ENCODE assay signal across 17 cellular contexts in genomic region chr1:228096416-228097332, GRCh38. TPM values are rescaled to one million over a fixed set of nuclear protein-coding genes. Genes with fewer than 3 reads are reported as not detected.
A peak's percentile ranks its signal among the peaks of the same experiment; 100 is the strongest.
DNase-seq lines count a peak whose midpoint lies in the region; ATAC-seq and TF ChIP-seq lines count a peak whose summit lies in the region.
"Had no signal": no experiment of that assay in that cellular context is flagged by ENCODE, and none has a peak within 500 bp of the region (broad histone marks: within the 10 kb centered on the region; RNA-seq: fewer than 3 reads in every experiment).

No MANE protein-coding gene starts in this region.

- H3K4me1 Mint-ChIP-seq in activated CD8-positive, alpha-beta T cell treated with anti-CD3 and anti-CD28 coated beads for 36 hours (ENCODE audit: low read depth), result peaks cover 25% of the 10 kb centered on the region
- H3K4me1 Mint-ChIP-seq in activated CD8-positive, alpha-beta T cell treated with anti-CD3 and anti-CD28 coated beads, Interleukin-2, amount 10 ng/mL, durations not matched to agents 7 days and 5 days (ENCODE audit: low read depth), result peaks cover 19% of the 10 kb centered on the region

- intact Hi-C loops in activated CD8-positive, alpha-beta T cell treated with anti-CD3 and anti-CD28 coated beads for 36 hours (cut with micrococcal nuclease), result no loop called here
- intact Hi-C loops in sciatic nerve (cut with DNase I), result no loop called here

- no peaks in the 10 kb centered on the region for H3K27me3 Mint-ChIP-seq in activated CD8-positive, alpha-beta T cell treated with anti-CD3 and anti-CD28 coated beads for 36 hours
- no peaks in the 10 kb centered on the region for H3K27me3 Mint-ChIP-seq in activated CD8-positive, alpha-beta T cell treated with anti-CD3 and anti-CD28 coated beads, Interleukin-2, amount 10 ng/mL, durations not matched to agents 7 days and 5 days (ENCODE audit: low read depth)
- H3K27me3 Mint-ChIP-seq: memory B cell, T-cell had no signal

- in situ Hi-C loops in GM13977 (cut with MboI; ENCODE audit: low pct_unique_long_range_greater_than_20kb, low sequenced_read_pairs, unreplicated experiment), result no loop called here

- CTCF ChIA-PET in activated CD8-positive, alpha-beta T cell treated with anti-CD3 and anti-CD28 coated beads for 36 hours (lab: Charles Lee), result no interaction called here
- CTCF ChIA-PET in activated CD8-positive, alpha-beta T cell treated with anti-CD3 and anti-CD28 coated beads, Interleukin-2, amount 10 ng/mL, durations not matched to agents 7 days and 5 days (lab: Charles Lee), result no interaction called here

- no peak for TF ChIP-seq CTCF in activated CD8-positive, alpha-beta T cell treated with anti-CD3 and anti-CD28 coated beads for 36 hours (IDR thresholded peaks at IDR 0.05)
- TF ChIP-seq CTCF in GM13977 (IDR thresholded peaks at IDR 0.05; ENCODE audit: extremely low read depth, insufficient read depth, missing control alignments) (no peak), coronary artery (IDR thresholded peaks at IDR 0.05) (no peak)

- no peak overlapping the region for H3K4me3 ChIP-seq in coronary artery
- H3K4me3 ChIP-seq: right lobe of liver, thyroid gland had no signal

- H3K36me3 Mint-ChIP-seq in activated CD8-positive, alpha-beta T cell treated with anti-CD3 and anti-CD28 coated beads for 36 hours (ENCODE audit: low read depth), result peaks cover 69% of the 10 kb centered on the region
- H3K36me3 Mint-ChIP-seq in activated CD8-positive, alpha-beta T cell treated with anti-CD3 and anti-CD28 coated beads, Interleukin-2, amount 10 ng/mL, durations not matched to agents 7 days and 5 days (ENCODE audit: low read depth), result peaks cover 86% of the 10 kb centered on the region

- peaks cover 14% of the 10 kb centered on the region for H3K9me3 Mint-ChIP-seq in activated CD8-positive, alpha-beta T cell treated with anti-CD3 and anti-CD28 coated beads for 36 hours
- peaks cover 21% of the 10 kb centered on the region for H3K9me3 Mint-ChIP-seq in activated CD8-positive, alpha-beta T cell treated with anti-CD3 and anti-CD28 coated beads, Interleukin-2, amount 10 ng/mL, durations not matched to agents 7 days and 5 days (ENCODE audit: insufficient read depth)

- H3K4me3 Mint-ChIP-seq in activated CD8-positive, alpha-beta T cell treated with anti-CD3 and anti-CD28 coated beads for 36 hours, result no peak overlapping the region
- H3K4me3 Mint-ChIP-seq in activated CD8-positive, alpha-beta T cell treated with anti-CD3 and anti-CD28 coated beads, Interleukin-2, amount 10 ng/mL, durations not matched to agents 7 days and 5 days, result no peak overlapping the region
- H3K4me3 Mint-ChIP-seq: activated T-cell treated with anti-CD3 and anti-CD28 coated beads, Interleukin-2, amount 50 U/mL, for 72 hours; memory B cell had no signal

- no peak overlapping the region for H3K27ac Mint-ChIP-seq in activated CD8-positive, alpha-beta T cell treated with anti-CD3 and anti-CD28 coated beads for 36 hours
- H3K27ac Mint-ChIP-seq in activated CD8-positive, alpha-beta T cell treated with anti-CD3 and anti-CD28 coated beads, Interleukin-2, amount 10 ng/mL, durations not matched to agents 7 days and 5 days, result no peak overlapping the region
- H3K27ac Mint-ChIP-seq: activated T-cell treated with anti-CD3 and anti-CD28 coated beads, Interleukin-2, amount 50 U/mL, for 72 hours; memory B cell had no signal

- no peak overlapping the region for H3K27ac ChIP-seq in coronary artery
- H3K27ac ChIP-seq: right lobe of liver, thyroid gland had no signal

- DNase-seq in activated CD8-positive, alpha-beta T cell treated with anti-CD3 and anti-CD28 coated beads for 36 hours, result peak; percentile 0
- no peak for DNase-seq in activated CD8-positive, alpha-beta T cell treated with anti-CD3 and anti-CD28 coated beads, Interleukin-2, amount 10 ng/mL, durations not matched to agents 7 days and 5 days
- peak; percentile 9 for DNase-seq in GM13977 (ENCODE audit: low spot score)
- peak; percentile 66 for DNase-seq in coronary artery (ENCODE audit: low spot score)
- peak; percentile 43 for DNase-seq in sciatic nerve (ENCODE audit: low spot score)
- no peak for DNase-seq in activated gamma-delta T cell treated with Interleukin-2 at 50 U/mL for 16 hours
- DNase-seq in hepatic stellate cell (ENCODE audit: low spot score), result no peak
- DNase-seq: activated CD4-positive, CD25-positive, alpha-beta regulatory T cell; activated T-cell treated with anti-CD3 and anti-CD28 coated beads, Interleukin-2, amount 50 U/mL, for 72 hours; erythroblast; KBM-7; NCI-H1092 treated with DMSO at 0.1 percent for 48 hours; thyroid gland had no signal

- POLR2A ChIA-PET in activated CD8-positive, alpha-beta T cell treated with anti-CD3 and anti-CD28 coated beads for 36 hours (lab: Charles Lee), result interaction anchor here (0.7 to 5.8 kb wide), 6 partner anchors 6 to 251 kb away, joined by 3 to 51 read pairs (median 5); partner anchors contain the start of genes ARF1 and MRPL55
- POLR2A ChIA-PET in activated CD8-positive, alpha-beta T cell treated with anti-CD3 and anti-CD28 coated beads, Interleukin-2, amount 10 ng/mL, durations not matched to agents 7 days and 5 days (lab: Charles Lee), result interaction anchor here (0.6 kb wide), 1 partner anchor 13 kb away, joined by 3 read pairs; no protein-coding TSS in a partner anchor

- ATAC-seq in activated CD8-positive, alpha-beta T cell treated with anti-CD3 and anti-CD28 coated beads for 36 hours, result no peak
- no peak for ATAC-seq in activated CD8-positive, alpha-beta T cell treated with anti-CD3 and anti-CD28 coated beads, Interleukin-2, amount 10 ng/mL, durations not matched to agents 7 days and 5 days
- no peak for ATAC-seq in sciatic nerve
- ATAC-seq in HG03175 (IDR thresholded peaks at IDR 0.05; ENCODE audit: unreplicated experiment), result no peak
- ATAC-seq: activated T-cell treated with anti-CD3 and anti-CD28 coated beads, Interleukin-2, amount 50 U/mL, for 72 hours; right lobe of liver had no signal

RNA-seq across cellular contexts. Expression of gene C1orf35, which starts 6.5 kb away (rescaled TPM):
- 10 to 100 TPM; 22.2 to 23.5 TPM for total RNA-seq in activated CD8-positive, alpha-beta T cell treated with anti-CD3 and anti-CD28 coated beads for 36 hours
- 10 to 100 TPM; 24.7 to 25.6 TPM for total RNA-seq in activated CD8-positive, alpha-beta T cell treated with anti-CD3 and anti-CD28 coated beads, Interleukin-2, amount 10 ng/mL, durations not matched to agents 7 days and 5 days
- 15.8 TPM for total RNA-seq in sciatic nerve

RNA-seq across cellular contexts. Expression of gene MRPL55, which starts 12.4 kb away (rescaled TPM):
- 10 to 100 TPM; 67.8 to 68.3 TPM for total RNA-seq in activated CD8-positive, alpha-beta T cell treated with anti-CD3 and anti-CD28 coated beads for 36 hours
- 10 to 100 TPM; 51.1 to 60.7 TPM for total RNA-seq in activated CD8-positive, alpha-beta T cell treated with anti-CD3 and anti-CD28 coated beads, Interleukin-2, amount 10 ng/mL, durations not matched to agents 7 days and 5 days
- 34.2 TPM for total RNA-seq in sciatic nerve

RNA-seq across cellular contexts. Expression of gene ARF1, which starts 14.2 kb away (rescaled TPM):
- total RNA-seq in activated CD8-positive, alpha-beta T cell treated with anti-CD3 and anti-CD28 coated beads for 36 hours, result 100 to 1,000 TPM; 349 to 350 TPM
- total RNA-seq in activated CD8-positive, alpha-beta T cell treated with anti-CD3 and anti-CD28 coated beads, Interleukin-2, amount 10 ng/mL, durations not matched to agents 7 days and 5 days, result 100 to 1,000 TPM; 313 to 322 TPM
- total RNA-seq in sciatic nerve, result 251 TPM

RNA-seq across cellular contexts. Expression of gene GUK1, which starts 43.4 kb away (rescaled TPM):
- 100 to 1,000 TPM; 375 to 376 TPM for total RNA-seq in activated CD8-positive, alpha-beta T cell treated with anti-CD3 and anti-CD28 coated beads for 36 hours
- 100 to 1,000 TPM; 339 to 344 TPM for total RNA-seq in activated CD8-positive, alpha-beta T cell treated with anti-CD3 and anti-CD28 coated beads, Interleukin-2, amount 10 ng/mL, durations not matched to agents 7 days and 5 days
- 250 TPM for total RNA-seq in sciatic nerve

RNA-seq across cellular contexts. Expression of gene GJC2, which starts 53.1 kb away (rescaled TPM):
- 1 to 10 TPM; 3.4 to 3.5 TPM for total RNA-seq in activated CD8-positive, alpha-beta T cell treated with anti-CD3 and anti-CD28 coated beads for 36 hours
- total RNA-seq in activated CD8-positive, alpha-beta T cell treated with anti-CD3 and anti-CD28 coated beads, Interleukin-2, amount 10 ng/mL, durations not matched to agents 7 days and 5 days, result 1 to 10 TPM; 4.1 to 4.4 TPM
- total RNA-seq in sciatic nerve, result 10.5 TPM

Comparison
In these comparisons a context has a peak if more than half of its experiments do, and no peak if none do; other contexts are left out.
1. DNase-seq: peak in activated CD8-positive, alpha-beta T cell treated with anti-CD3 and anti-CD28 coated beads for 36 hours (single experiment), GM13977 (single experiment), coronary artery (single experiment) and sciatic nerve (single experiment); none in activated CD8-positive, alpha-beta T cell treated with anti-CD3 and anti-CD28 coated beads, Interleukin-2, amount 10 ng/mL, durations not matched to agents 7 days and 5 days (single experiment), activated gamma-delta T cell treated with Interleukin-2 at 50 U/mL for 16 hours (single experiment) and hepatic stellate cell (single experiment).